1 cellular context compared by ENCODE assay signal in the genomic region with DNA sequence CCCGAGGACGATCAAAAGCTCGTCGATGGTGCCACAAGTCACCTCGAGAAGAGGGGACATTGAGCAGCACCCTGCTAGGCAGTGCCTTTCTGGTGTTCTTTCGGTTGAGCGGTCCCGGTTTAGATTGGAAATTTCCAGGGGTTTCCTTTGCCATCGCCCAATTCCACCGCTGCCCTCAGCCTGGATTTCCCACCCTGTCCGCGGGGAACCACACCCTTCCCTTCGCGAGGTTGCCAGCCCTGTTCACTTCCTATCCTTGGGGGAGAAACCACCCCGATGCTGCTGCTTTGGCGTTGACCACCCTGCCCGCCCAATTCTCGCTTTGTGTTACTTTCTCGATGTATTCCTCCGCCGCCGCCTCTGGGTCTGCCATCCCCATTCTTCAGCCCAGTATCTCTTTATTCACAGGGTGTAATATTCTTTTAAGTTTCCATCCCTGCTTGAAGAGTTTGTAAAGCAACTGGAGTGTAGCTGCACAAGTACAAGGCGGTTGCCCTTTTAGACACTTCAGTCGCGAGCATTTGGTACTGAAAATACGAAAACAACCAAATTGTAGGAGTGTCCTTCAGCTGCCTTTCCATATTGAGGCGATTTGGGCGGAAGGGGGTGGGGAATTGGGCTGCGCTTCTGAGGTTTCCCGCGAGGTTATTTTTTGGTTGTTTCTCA.
TF ChIP-seq lines count a peak whose summit lies in the region.

No MANE protein-coding gene starts in this region.

TF ChIP-seq in HEK293, 187 proteins besides CTCF, POLR2A, EP300 and RAD21 (continued from another document):
- TF ChIP-seq, protein P1, sequence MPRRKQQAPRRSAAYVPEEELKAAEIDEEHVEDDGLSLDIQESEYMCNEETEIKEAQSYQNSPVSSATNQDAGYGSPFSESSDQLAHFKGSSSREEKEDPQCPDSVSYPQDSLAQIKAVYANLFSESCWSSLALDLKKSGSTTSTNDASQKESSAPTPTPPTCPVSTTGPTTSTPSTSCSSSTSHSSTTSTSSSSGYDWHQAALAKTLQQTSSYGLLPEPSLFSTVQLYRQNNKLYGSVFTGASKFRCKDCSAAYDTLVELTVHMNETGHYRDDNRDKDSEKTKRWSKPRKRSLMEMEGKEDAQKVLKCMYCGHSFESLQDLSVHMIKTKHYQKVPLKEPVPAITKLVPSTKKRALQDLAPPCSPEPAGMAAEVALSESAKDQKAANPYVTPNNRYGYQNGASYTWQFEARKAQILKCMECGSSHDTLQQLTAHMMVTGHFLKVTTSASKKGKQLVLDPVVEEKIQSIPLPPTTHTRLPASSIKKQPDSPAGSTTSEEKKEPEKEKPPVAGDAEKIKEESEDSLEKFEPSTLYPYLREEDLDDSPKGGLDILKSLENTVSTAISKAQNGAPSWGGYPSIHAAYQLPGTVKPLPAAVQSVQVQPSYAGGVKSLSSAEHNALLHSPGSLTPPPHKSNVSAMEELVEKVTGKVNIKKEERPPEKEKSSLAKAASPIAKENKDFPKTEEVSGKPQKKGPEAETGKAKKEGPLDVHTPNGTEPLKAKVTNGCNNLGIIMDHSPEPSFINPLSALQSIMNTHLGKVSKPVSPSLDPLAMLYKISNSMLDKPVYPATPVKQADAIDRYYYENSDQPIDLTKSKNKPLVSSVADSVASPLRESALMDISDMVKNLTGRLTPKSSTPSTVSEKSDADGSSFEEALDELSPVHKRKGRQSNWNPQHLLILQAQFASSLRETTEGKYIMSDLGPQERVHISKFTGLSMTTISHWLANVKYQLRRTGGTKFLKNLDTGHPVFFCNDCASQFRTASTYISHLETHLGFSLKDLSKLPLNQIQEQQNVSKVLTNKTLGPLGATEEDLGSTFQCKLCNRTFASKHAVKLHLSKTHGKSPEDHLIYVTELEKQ (tag by site-specific recombination; IDR thresholded peaks at IDR 0.05; ENCODE audit: borderline replicate concordance) = no peak
- TF ChIP-seq SP2 (tag by site-specific recombination; IDR thresholded peaks at IDR 0.05) (peak; percentile 53), ZNF664 (tag by site-specific recombination; IDR thresholded peaks at IDR 0.05) (no peak), ZNF223 (tag by site-specific recombination; IDR thresholded peaks at IDR 0.05) (no peak), ZNF473 (tag by site-specific recombination; IDR thresholded peaks at IDR 0.05) (no peak), ZNF121 (tag by site-specific recombination; IDR thresholded peaks at IDR 0.05) (no peak), ZNF211 (tag by site-specific recombination; IDR thresholded peaks at IDR 0.05; ENCODE audit: low read depth) (no peak), REPIN1 (tag by site-specific recombination; IDR thresholded peaks at IDR 0.05; ENCODE audit: low read depth) (no peak), ZNF777 (tag by site-specific recombination; IDR thresholded peaks at IDR 0.05; ENCODE audit: borderline replicate concordance) (no peak), ZNF19 (tag by site-specific recombination; IDR thresholded peaks at IDR 0.05; ENCODE audit: low read depth) (no peak), ZNF114 (tag by site-specific recombination; IDR thresholded peaks at IDR 0.05) (no peak), ZNF660 (tag by site-specific recombination; IDR thresholded peaks at IDR 0.05) (no peak), SETDB1 (IDR thresholded peaks at IDR 0.05; ENCODE audit: insufficient read length, low read length) (no peak), ZFP69B (tag by site-specific recombination; IDR thresholded peaks at IDR 0.05) (no peak), GLI2 (tag by site-specific recombination; IDR thresholded peaks at IDR 0.05; ENCODE audit: borderline replicate concordance, low read depth) (no peak), ZNF37A (tag by site-specific recombination; IDR thresholded peaks at IDR 0.05) (no peak), ZNF138 (tag by site-specific recombination; IDR thresholded peaks at IDR 0.05; ENCODE audit: borderline replicate concordance) (no peak), YY1 (tag by site-specific recombination; IDR thresholded peaks at IDR 0.05) (peak; percentile 67; the same call in 1 of the 2 replicates), ZNF514 (tag by site-specific recombination; IDR thresholded peaks at IDR 0.05) (no peak), ZNF529 (tag by site-specific recombination; IDR thresholded peaks at IDR 0.05; ENCODE audit: insufficient replicate concordance) (no peak), FEZF1 (tag by site-specific recombination; IDR thresholded peaks at IDR 0.05) (no peak; the same call in 1 of the 2 replicates), ZBTB48 (tag by site-specific recombination; IDR thresholded peaks at IDR 0.05) (no peak), ZNF433 (tag by site-specific recombination; IDR thresholded peaks at IDR 0.05; ENCODE audit: low read depth) (no peak), ZBTB20 (tag by site-specific recombination; IDR thresholded peaks at IDR 0.05) (no peak), KLF10 (tag by site-specific recombination; IDR thresholded peaks at IDR 0.05) (no peak), ZSCAN30 (tag by site-specific recombination; IDR thresholded peaks at IDR 0.05) (no peak), ZNF626 (tag by site-specific recombination; IDR thresholded peaks at IDR 0.05) (no peak), ZNF48 (tag by site-specific recombination; IDR thresholded peaks at IDR 0.05) (no peak), TRIM28 (IDR thresholded peaks at IDR 0.05; ENCODE audit: borderline replicate concordance, low read length) (no peak), ZNF157 (tag by site-specific recombination; IDR thresholded peaks at IDR 0.05) (no peak), HOXA7 (CRISPR knock-in tag; IDR thresholded peaks at IDR 0.05; ENCODE audit: borderline replicate concordance) (no peak), ZNF596 (tag by site-specific recombination; IDR thresholded peaks at IDR 0.05) (no peak), ZNF341 (tag by site-specific recombination; IDR thresholded peaks at IDR 0.05; ENCODE audit: low read depth) (no peak)
- TF ChIP-seq, protein P2, sequence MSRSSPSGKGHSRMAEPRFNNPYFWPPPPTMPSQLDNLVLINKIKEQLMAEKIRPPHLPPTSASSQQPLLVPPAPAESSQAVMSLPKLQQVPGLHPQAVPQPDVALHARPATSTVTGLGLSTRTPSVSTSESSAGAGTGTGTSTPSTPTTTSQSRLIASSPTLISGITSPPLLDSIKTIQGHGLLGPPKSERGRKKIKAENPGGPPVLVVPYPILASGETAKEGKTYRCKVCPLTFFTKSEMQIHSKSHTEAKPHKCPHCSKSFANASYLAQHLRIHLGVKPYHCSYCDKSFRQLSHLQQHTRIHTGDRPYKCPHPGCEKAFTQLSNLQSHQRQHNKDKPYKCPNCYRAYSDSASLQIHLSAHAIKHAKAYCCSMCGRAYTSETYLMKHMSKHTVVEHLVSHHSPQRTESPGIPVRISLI (tag by site-specific recombination; IDR thresholded peaks at IDR 0.05) = no peak
- TF ChIP-seq, protein P3, sequence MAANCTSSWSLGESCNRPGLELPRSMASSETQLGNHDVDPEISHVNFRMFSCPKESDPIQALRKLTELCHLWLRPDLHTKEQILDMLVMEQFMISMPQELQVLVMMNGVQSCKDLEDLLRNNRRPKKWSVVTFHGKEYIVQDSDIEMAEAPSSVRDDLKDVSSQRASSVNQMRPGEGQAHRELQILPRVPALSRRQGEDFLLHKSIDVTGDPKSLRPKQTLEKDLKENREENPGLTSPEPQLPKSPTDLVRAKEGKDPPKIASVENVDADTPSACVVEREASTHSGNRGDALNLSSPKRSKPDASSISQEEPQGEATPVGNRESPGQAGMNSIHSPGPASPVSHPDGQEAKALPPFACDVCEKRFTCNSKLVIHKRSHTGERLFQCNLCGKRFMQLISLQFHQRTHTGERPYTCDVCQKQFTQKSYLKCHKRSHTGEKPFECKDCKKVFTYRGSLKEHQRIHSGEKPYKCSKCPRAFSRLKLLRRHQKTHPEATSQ (tag by site-specific recombination; IDR thresholded peaks at IDR 0.05) = no peak
- TF ChIP-seq, protein P4, sequence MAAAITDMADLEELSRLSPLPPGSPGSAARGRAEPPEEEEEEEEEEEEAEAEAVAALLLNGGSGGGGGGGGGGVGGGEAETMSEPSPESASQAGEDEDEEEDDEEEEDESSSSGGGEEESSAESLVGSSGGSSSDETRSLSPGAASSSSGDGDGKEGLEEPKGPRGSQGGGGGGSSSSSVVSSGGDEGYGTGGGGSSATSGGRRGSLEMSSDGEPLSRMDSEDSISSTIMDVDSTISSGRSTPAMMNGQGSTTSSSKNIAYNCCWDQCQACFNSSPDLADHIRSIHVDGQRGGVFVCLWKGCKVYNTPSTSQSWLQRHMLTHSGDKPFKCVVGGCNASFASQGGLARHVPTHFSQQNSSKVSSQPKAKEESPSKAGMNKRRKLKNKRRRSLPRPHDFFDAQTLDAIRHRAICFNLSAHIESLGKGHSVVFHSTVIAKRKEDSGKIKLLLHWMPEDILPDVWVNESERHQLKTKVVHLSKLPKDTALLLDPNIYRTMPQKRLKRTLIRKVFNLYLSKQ (tag by site-specific recombination; IDR thresholded peaks at IDR 0.05; ENCODE audit: borderline replicate concordance) = no peak
- TF ChIP-seq, protein P5, sequence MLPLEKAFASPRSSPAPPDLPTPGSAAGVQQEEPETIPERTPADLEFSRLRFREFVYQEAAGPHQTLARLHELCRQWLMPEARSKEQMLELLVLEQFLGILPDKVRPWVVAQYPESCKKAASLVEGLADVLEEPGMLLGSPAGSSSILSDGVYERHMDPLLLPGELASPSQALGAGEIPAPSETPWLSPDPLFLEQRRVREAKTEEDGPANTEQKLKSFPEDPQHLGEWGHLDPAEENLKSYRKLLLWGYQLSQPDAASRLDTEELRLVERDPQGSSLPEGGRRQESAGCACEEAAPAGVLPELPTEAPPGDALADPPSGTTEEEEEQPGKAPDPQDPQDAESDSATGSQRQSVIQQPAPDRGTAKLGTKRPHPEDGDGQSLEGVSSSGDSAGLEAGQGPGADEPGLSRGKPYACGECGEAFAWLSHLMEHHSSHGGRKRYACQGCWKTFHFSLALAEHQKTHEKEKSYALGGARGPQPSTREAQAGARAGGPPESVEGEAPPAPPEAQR (tag by site-specific recombination; IDR thresholded peaks at IDR 0.05) = no peak
- TF ChIP-seq, protein P6, sequence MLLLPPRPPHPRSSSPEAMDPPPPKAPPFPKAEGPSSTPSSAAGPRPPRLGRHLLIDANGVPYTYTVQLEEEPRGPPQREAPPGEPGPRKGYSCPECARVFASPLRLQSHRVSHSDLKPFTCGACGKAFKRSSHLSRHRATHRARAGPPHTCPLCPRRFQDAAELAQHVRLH (tag by site-specific recombination; IDR thresholded peaks at IDR 0.05) = no peak
- TF ChIP-seq, protein P7, sequence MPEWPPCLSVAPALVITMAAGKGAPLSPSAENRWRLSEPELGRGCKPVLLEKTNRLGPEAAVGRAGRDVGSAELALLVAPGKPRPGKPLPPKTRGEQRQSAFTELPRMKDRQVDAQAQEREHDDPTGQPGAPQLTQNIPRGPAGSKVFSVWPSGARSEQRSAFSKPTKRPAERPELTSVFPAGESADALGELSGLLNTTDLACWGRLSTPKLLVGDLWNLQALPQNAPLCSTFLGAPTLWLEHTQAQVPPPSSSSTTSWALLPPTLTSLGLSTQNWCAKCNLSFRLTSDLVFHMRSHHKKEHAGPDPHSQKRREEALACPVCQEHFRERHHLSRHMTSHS (tag by site-specific recombination; IDR thresholded peaks at IDR 0.05) = no peak
- TF ChIP-seq, protein P8, sequence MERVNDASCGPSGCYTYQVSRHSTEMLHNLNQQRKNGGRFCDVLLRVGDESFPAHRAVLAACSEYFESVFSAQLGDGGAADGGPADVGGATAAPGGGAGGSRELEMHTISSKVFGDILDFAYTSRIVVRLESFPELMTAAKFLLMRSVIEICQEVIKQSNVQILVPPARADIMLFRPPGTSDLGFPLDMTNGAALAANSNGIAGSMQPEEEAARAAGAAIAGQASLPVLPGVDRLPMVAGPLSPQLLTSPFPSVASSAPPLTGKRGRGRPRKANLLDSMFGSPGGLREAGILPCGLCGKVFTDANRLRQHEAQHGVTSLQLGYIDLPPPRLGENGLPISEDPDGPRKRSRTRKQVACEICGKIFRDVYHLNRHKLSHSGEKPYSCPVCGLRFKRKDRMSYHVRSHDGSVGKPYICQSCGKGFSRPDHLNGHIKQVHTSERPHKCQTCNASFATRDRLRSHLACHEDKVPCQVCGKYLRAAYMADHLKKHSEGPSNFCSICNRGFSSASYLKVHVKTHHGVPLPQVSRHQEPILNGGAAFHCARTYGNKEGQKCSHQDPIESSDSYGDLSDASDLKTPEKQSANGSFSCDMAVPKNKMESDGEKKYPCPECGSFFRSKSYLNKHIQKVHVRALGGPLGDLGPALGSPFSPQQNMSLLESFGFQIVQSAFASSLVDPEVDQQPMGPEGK (tag by site-specific recombination; IDR thresholded peaks at IDR 0.05) = peak; percentile 45
- TF ChIP-seq, protein P9, sequence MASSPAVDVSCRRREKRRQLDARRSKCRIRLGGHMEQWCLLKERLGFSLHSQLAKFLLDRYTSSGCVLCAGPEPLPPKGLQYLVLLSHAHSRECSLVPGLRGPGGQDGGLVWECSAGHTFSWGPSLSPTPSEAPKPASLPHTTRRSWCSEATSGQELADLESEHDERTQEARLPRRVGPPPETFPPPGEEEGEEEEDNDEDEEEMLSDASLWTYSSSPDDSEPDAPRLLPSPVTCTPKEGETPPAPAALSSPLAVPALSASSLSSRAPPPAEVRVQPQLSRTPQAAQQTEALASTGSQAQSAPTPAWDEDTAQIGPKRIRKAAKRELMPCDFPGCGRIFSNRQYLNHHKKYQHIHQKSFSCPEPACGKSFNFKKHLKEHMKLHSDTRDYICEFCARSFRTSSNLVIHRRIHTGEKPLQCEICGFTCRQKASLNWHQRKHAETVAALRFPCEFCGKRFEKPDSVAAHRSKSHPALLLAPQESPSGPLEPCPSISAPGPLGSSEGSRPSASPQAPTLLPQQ (tag by site-specific recombination; IDR thresholded peaks at IDR 0.05) = no peak
TF ChIP-seq in HEK293: peak in this region for 19.
